In genomic region chr7:26688388-26688787, GRCh38 we compare ENCODE assay signal across 27 cellular contexts.
DNase-seq lines count a peak whose midpoint lies in the region; ATAC-seq, FAIRE-seq and TF ChIP-seq lines count a peak whose summit lies in the region.
"Had no signal": no experiment of that assay in that cellular context is flagged by ENCODE, and none has a peak within 500 bp of the region (broad histone marks: within the 10 kb centered on the region; RNA-seq: fewer than 3 reads in every experiment).

No MANE protein-coding gene starts in this region.

- H3K4me1 ChIP-seq in spleen: peaks cover 12 to 76% (median 37%) of the 10 kb centered on the region in 6 donors
- H3K4me1 ChIP-seq: breast epithelium had no signal

- peak; percentile 93 for ATAC-seq in left colon
- ATAC-seq: effector memory CD8-positive, alpha-beta T cell; left ventricle myocardium superior had no signal

- no peaks in the 10 kb centered on the region for H3K27me3 ChIP-seq in spleen (replicated peaks in 1 of 7)
- H3K27me3 ChIP-seq: breast epithelium, Peyer's patch, SJCRH30, tibial nerve had no signal

- H3K9me3 ChIP-seq in spleen: no peaks in the 10 kb centered on the region
- H3K9me3 ChIP-seq: breast epithelium, esophagus squamous epithelium, Peyer's patch, SJCRH30, stomach, tibial nerve had no signal

- H3K27ac ChIP-seq in spleen: peak overlapping the region in 5 of 8 donors; percentile 25 to 48 (median 42)
- H3K27ac ChIP-seq: breast epithelium, esophagus squamous epithelium, Peyer's patch, SJCRH30, stomach, tibial nerve had no signal

- TF ChIP-seq POLR2A in H54 (IDR thresholded peaks at IDR 0.05; ENCODE audit: low read depth, low read length) (no peak), spleen (IDR thresholded peaks at IDR 0.05) (no peak)

- H3K4me3 ChIP-seq in spleen: no peak overlapping the region
- H3K4me3 ChIP-seq: breast epithelium, esophagus squamous epithelium, Peyer's patch, SJCRH30, stomach, tibial nerve had no signal

- FAIRE-seq in H54 (lab: Jason Lieb, UNC): peak; percentile 61
- FAIRE-seq: frontal cortex had no signal

- H3K36me3 ChIP-seq in spleen: peaks cover 0 to 12% (median 0%) of the 10 kb centered on the region in 6 donors
- H3K36me3 ChIP-seq: breast epithelium, esophagus squamous epithelium, Peyer's patch, SJCRH30, stomach, tibial nerve had no signal

- DNase-seq in H54 (ENCODE audit: insufficient read length, low spot score): no peak
- DNase-seq in NCI-H69 (lab: John Stamatoyannopoulos, UW): peak; percentile 44
- DNase-seq in left colon: no peak
- no peak for DNase-seq in spleen
- DNase-seq in DMS114 treated with DMSO at 0.1 percent for 48 hours (lab: John Stamatoyannopoulos, UW; ENCODE audit: unreplicated experiment): no peak
- DNase-seq in activated CD4-positive, alpha-beta T cell treated with anti-CD3 and anti-CD28 coated beads for 1 hour: no peak
- no peak for DNase-seq in hypothalamus (lab: John Stamatoyannopoulos, UW)
- DNase-seq in NCI-H187 treated with DMSO at 0.1 percent for 48 hours (lab: John Stamatoyannopoulos, UW): no peak
- DNase-seq: activated CD4-positive, alpha-beta T cell treated with anti-CD3 and anti-CD28 coated beads, Interleukin-2, amount 10 ng/mL, durations not matched to agents 24 days and 14 days; activated naive CD4-positive, alpha-beta T cell treated with anti-CD3 and anti-CD28 coated beads, Interleukin-2, amount 10 ng/mL, durations not matched to agents 7 days and 5 days; amygdala; CD4-positive, alpha-beta memory T cell; effector memory CD8-positive, alpha-beta T cell; esophagus squamous epithelium; hippocampal formation; left ventricle myocardium superior; NCI-H1105; NCI-H2029; NCI-H446 treated with DMSO at 0.1 percent for 48 hours; Peyer's patch; SJCRH30; stimulated activated CD8-positive, alpha-beta memory T cell treated with anti-CD3 and anti-CD28 coated beads, Interleukin-4, amount 100 ng/mL, for 48 hours; stomach; T-helper 1 cell had no signal

- intact Hi-C loops in left colon (cut with DNase I, micrococcal nuclease): no loop called here
- intact Hi-C loops in spleen (cut with DNase I; ENCODE audit: low total_unique reads): loop anchor here (2.0 kb wide), 1 partner anchor 452 kb away; no protein-coding TSS in a partner anchor

- TF ChIP-seq CTCF in spleen (IDR thresholded peaks at IDR 0.05 in 8 of 11, conservative IDR thresholded peaks at IDR 0.05 in 3 of 11): no peak
